Comparison of ENCODE assay signal across 9 cellular contexts in genomic region chr10:90319188-90319914, GRCh38.
DNase-seq lines count a peak whose midpoint lies in the region; ATAC-seq, FAIRE-seq and TF ChIP-seq lines count a peak whose summit lies in the region.
"Had no signal": no experiment of that assay in that cellular context is flagged by ENCODE, and none has a peak within 500 bp of the region (broad histone marks: within the 10 kb centered on the region; RNA-seq: fewer than 3 reads in every experiment).

No MANE protein-coding gene starts in this region.

- peak; percentile 93 for FAIRE-seq in endothelial cell of umbilical vein (lab: Jason Lieb, UNC)

- peak overlapping the region; percentile 6 for H3K27ac ChIP-seq in endothelial cell of umbilical vein (ENCODE audit: insufficient read depth, low read depth, low read length)
- no peak overlapping the region for H3K27ac ChIP-seq in CD4-positive, alpha-beta T cell (ENCODE audit: low read depth, low read length)

- no peak for DNase-seq in activated naive CD4-positive, alpha-beta T cell treated with anti-CD3 and anti-CD28 coated beads, Interleukin-2, amount 50 U/mL, for 72 hours (ENCODE audit: low spot score in 2 of 2)
- no peak for DNase-seq in activated naive CD4-positive, alpha-beta T cell treated with Interleukin-2 at 50 U/mL for 16 hours
- peak; percentile 32 for DNase-seq in NCI-H1694 (lab: John Stamatoyannopoulos, UW)
- DNase-seq in endothelial cell of umbilical vein (ENCODE audit: low read depth, low spot score): peak; percentile 92
- peak; percentile 91 for DNase-seq in smooth muscle cell of the brain vasculature (ENCODE audit: low read depth, low spot score)
- no peak for DNase-seq in HAP-1 (ENCODE audit: low spot score in 2 of 2)
- no peak for DNase-seq in CD4-positive, alpha-beta T cell

- H3K4me1 ChIP-seq in endothelial cell of umbilical vein (ENCODE audit: control insufficient read depth, extremely low read depth, insufficient read depth, low read length) (peaks cover 26% of the 10 kb centered on the region), HAP-1 (no peaks in the 10 kb centered on the region)

- H3K9me3 ChIP-seq in endothelial cell of umbilical vein (replicated peaks; ENCODE audit: control insufficient read depth, insufficient read depth, low read length) (no peaks in the 10 kb centered on the region), HAP-1 (no peaks in the 10 kb centered on the region)
- H3K9me3 ChIP-seq in CD4-positive, alpha-beta T cell (ENCODE audit: control insufficient read depth, low read length): no peaks in the 10 kb centered on the region

- H3K4me1 Mint-ChIP-seq in CD4-positive, alpha-beta T cell (ENCODE audit: low read depth): no peaks in the 10 kb centered on the region
- H3K4me1 Mint-ChIP-seq: central memory CD8-positive, alpha-beta T cell had no signal

- no TSS peak for BruUV-seq in endothelial cell of umbilical vein (replicated peaks; lab: Mats Ljungman, UMichigan)

- TF ChIP-seq CTCF in endothelial cell of umbilical vein (IDR thresholded peaks at IDR 0.05; ENCODE audit: extremely low read depth in 1 of 2, insufficient read depth in 1 of 2, low read depth in 1 of 2, low read length in 2 of 2): no peak
- TF ChIP-seq CTCF in CD4-positive, alpha-beta T cell (IDR thresholded peaks at IDR 0.05): no peak

- no peaks in the 10 kb centered on the region for H3K36me3 Mint-ChIP-seq in activated naive CD4-positive, alpha-beta T cell treated with anti-CD3 and anti-CD28 coated beads, Interleukin-2, amount 50 U/mL, for 72 hours
- H3K36me3 Mint-ChIP-seq in CD4-positive, alpha-beta T cell (ENCODE audit: low read depth): no peaks in the 10 kb centered on the region

- no peak for TF ChIP-seq POLR2A in endothelial cell of umbilical vein (IDR thresholded peaks at IDR 0.05; ENCODE audit: low read depth, low read length)

- no peaks in the 10 kb centered on the region for H3K27me3 Mint-ChIP-seq in CD4-positive, alpha-beta T cell
- H3K27me3 Mint-ChIP-seq: central memory CD8-positive, alpha-beta T cell had no signal

- H2AFZ ChIP-seq in endothelial cell of umbilical vein (ENCODE audit: low read depth, low read length): no peak overlapping the region

- H3K9me1 ChIP-seq in endothelial cell of umbilical vein (replicated peaks; ENCODE audit: control insufficient read depth, extremely low read depth, insufficient read depth, low read length): no peaks in the 10 kb centered on the region

- H3K27me3 ChIP-seq in endothelial cell of umbilical vein (ENCODE audit: control insufficient read depth in 2 of 2, insufficient read depth in 2 of 2, low read length in 2 of 2): no peaks in the 10 kb centered on the region
- no peaks in the 10 kb centered on the region for H3K27me3 ChIP-seq in HAP-1 (ENCODE audit: low read depth)
- H3K27me3 ChIP-seq in CD4-positive, alpha-beta T cell (ENCODE audit: control insufficient read depth, insufficient read depth, low read length): no peaks in the 10 kb centered on the region

- H3K36me3 ChIP-seq in endothelial cell of umbilical vein (ENCODE audit: control insufficient read depth in 2 of 2, extremely low read depth in 1 of 2, insufficient read depth in 2 of 2, low read length in 2 of 2) (no peaks in the 10 kb centered on the region), HAP-1 (replicated peaks) (no peaks in the 10 kb centered on the region)

- no peaks in the 10 kb centered on the region for H4K20me1 ChIP-seq in endothelial cell of umbilical vein (replicated peaks; ENCODE audit: control insufficient read depth, extremely low read depth, insufficient read depth, low read length)

- H3K9ac ChIP-seq in endothelial cell of umbilical vein (replicated peaks; ENCODE audit: extremely low read depth, insufficient read depth, low read length): no peak overlapping the region

- POLR2A ChIA-PET in endothelial cell of umbilical vein (lab: Charles Lee): no interaction called here
- POLR2A ChIA-PET in CD4-positive, alpha-beta T cell (lab: Charles Lee): no interaction called here

- in situ Hi-C loops in HAP-1 (cut with MboI; ENCODE audit: low sequenced_read_pairs): no loop called here

- peak overlapping the region; percentile 18 for H3K4me2 ChIP-seq in endothelial cell of umbilical vein (ENCODE audit: insufficient read depth, low read length)

- H3K27ac Mint-ChIP-seq in activated naive CD4-positive, alpha-beta T cell treated with anti-CD3 and anti-CD28 coated beads, Interleukin-2, amount 50 U/mL, for 72 hours: no peak overlapping the region
- H3K27ac Mint-ChIP-seq in CD4-positive, alpha-beta T cell: no peak overlapping the region

- peaks cover 5 to 8% of the 10 kb centered on the region in 2 donors for H3K9me3 Mint-ChIP-seq in activated naive CD4-positive, alpha-beta T cell treated with anti-CD3 and anti-CD28 coated beads, Interleukin-2, amount 50 U/mL, for 72 hours
- no peaks in the 10 kb centered on the region for H3K9me3 Mint-ChIP-seq in CD4-positive, alpha-beta T cell

- no peak overlapping the region for H3K4me3 Mint-ChIP-seq in CD4-positive, alpha-beta T cell
- H3K4me3 Mint-ChIP-seq: central memory CD8-positive, alpha-beta T cell had no signal

- peak; percentile 70 to 98 for ATAC-seq in activated naive CD4-positive, alpha-beta T cell treated with anti-CD3 and anti-CD28 coated beads, Interleukin-2, amount 50 U/mL, for 72 hours
- peak; percentile 81 for ATAC-seq in HG02571 (IDR thresholded peaks at IDR 0.05; ENCODE audit: unreplicated experiment)
- ATAC-seq in CD4-positive, alpha-beta T cell (ENCODE audit: poor library complexity): no peak

- intact Hi-C loops in endothelial cell of umbilical vein (cut with micrococcal nuclease): loop anchor here (2.0 kb wide), 1 partner anchor 121 kb away; no protein-coding TSS in a partner anchor
- intact Hi-C loops in CD4-positive, alpha-beta T cell (cut with DNase I, micrococcal nuclease): no loop called here

- no peaks in the 10 kb centered on the region for H3K79me2 ChIP-seq in endothelial cell of umbilical vein (ENCODE audit: control insufficient read depth, insufficient read depth, low read length)

- dilution Hi-C loops in endothelial cell of umbilical vein (cut with MboI; ENCODE audit: extremely low pct_ligation_motif_present, low sequenced_read_pairs): no loop called here

- CTCF ChIA-PET in endothelial cell of umbilical vein (lab: Charles Lee): interaction anchor here (0.6 to 1.6 kb wide), 6 partner anchors 31 to 275 kb away, joined by 3 to 7 read pairs (median 4); no protein-coding TSS in a partner anchor
- CTCF ChIA-PET in CD4-positive, alpha-beta T cell (lab: Charles Lee): no interaction called here

- H3K4me3 ChIP-seq in endothelial cell of umbilical vein (replicated peaks in 1 of 3; ENCODE audit: insufficient read depth in 1 of 3, low read depth in 1 of 3, low read length in 3 of 3): no peak overlapping the region
- H3K4me3 ChIP-seq in HAP-1: no peak overlapping the region

TF ChIP-seq in endothelial cell of umbilical vein, 7 proteins besides CTCF, POLR2A, EP300 and RAD21:
- TF ChIP-seq FOS (IDR thresholded peaks at IDR 0.05; ENCODE audit: borderline replicate concordance, insufficient read depth, low read length) (peak; percentile 99), EZH2 (IDR thresholded peaks at IDR 0.05; ENCODE audit: borderline replicate concordance, low read depth, low read length, severe bottlenecking) (no peak), POLR2AphosphoS5 (IDR thresholded peaks at IDR 0.05; ENCODE audit: insufficient read depth, low read depth, low read length) (peak; percentile 61), MAX (IDR thresholded peaks at IDR 0.05; ENCODE audit: insufficient read depth, insufficient read length) (no peak), MYC (IDR thresholded peaks at IDR 0.05; ENCODE audit: low read depth, low read length) (no peak), GATA2 (IDR thresholded peaks at IDR 0.05; ENCODE audit: insufficient read depth, insufficient read length, low read depth, low read length) (peak; percentile 30), JUN (IDR thresholded peaks at IDR 0.05; ENCODE audit: borderline replicate concordance, insufficient read depth, insufficient read length, low read depth) (peak; percentile 99)

Comparison
In these comparisons a context has a peak if more than half of its experiments do, and no peak if none do; other contexts are left out.
1. DNase-seq: peak in NCI-H1694 (single experiment), endothelial cell of umbilical vein (single experiment) and smooth muscle cell of the brain vasculature (single experiment); none in activated naive CD4-positive, alpha-beta T cell treated with anti-CD3 and anti-CD28 coated beads, Interleukin-2, amount 50 U/mL, for 72 hours (0 of 2), activated naive CD4-positive, alpha-beta T cell treated with Interleukin-2 at 50 U/mL for 16 hours (single experiment), HAP-1 (0 of 2) and CD4-positive, alpha-beta T cell (0 of 10).